ENCODE assay signal across 8 cellular contexts in the genomic region with DNA sequence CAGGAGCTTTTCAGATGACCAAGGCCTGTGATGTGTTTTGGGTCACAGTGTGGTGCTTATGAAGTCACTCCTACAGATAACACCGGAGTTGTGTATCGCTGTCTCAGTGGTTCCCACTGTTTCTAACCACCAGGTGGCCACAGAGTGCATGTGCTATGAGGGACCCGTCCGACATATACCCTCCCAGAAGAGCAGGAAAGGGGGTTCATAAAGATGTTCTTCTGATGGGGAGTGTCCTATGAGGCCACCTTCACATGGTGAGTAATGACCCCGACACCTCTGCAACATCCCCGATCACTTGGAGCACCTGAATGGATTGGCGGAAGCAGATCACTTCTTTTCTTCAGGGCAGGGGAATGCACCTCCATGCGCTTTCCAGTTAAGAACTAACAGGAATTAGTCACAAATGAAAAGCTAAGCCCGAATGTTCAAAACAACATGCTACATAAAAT.
DNase-seq lines count a peak whose midpoint lies in the region; ATAC-seq and TF ChIP-seq lines count a peak whose summit lies in the region.
"Not testable (repeated sequence)": the region's sequence is repeated elsewhere in the genome, so short reads cannot be mapped to it uniquely, and the experiment has no call there.

No MANE protein-coding gene starts in this region.

- not testable (repeated sequence) for H3K4me3 ChIP-seq in epithelial cell of esophagus (ENCODE audit: low read length); psoas muscle; uterus

- H3K36me3 ChIP-seq in psoas muscle (ENCODE audit: insufficient read depth in 1 of 2, low read depth in 1 of 2); uterus: not testable (repeated sequence)

- H3K9me3 ChIP-seq in psoas muscle, uterus: not testable (repeated sequence)

- H3K4me3 Mint-ChIP-seq in activated CD4-positive, alpha-beta T cell treated with anti-CD3 and anti-CD28 coated beads for 36 hours; activated naive CD8-positive, alpha-beta T cell treated with anti-CD3 and anti-CD28 coated beads, Interleukin-2, amount 50 U/mL, for 24 hours: not testable (repeated sequence)

- CTCF ChIA-PET in activated CD4-positive, alpha-beta T cell treated with anti-CD3 and anti-CD28 coated beads for 36 hours (lab: Charles Lee): not testable (repeated sequence)

- not testable (repeated sequence) for H3K9me3 Mint-ChIP-seq in activated CD4-positive, alpha-beta T cell treated with anti-CD3 and anti-CD28 coated beads for 36 hours (ENCODE audit: low read depth); activated naive CD8-positive, alpha-beta T cell treated with anti-CD3 and anti-CD28 coated beads, Interleukin-2, amount 50 U/mL, for 24 hours

- peak overlapping the region; percentile 81 for H3K27ac Mint-ChIP-seq in activated CD4-positive, alpha-beta T cell treated with anti-CD3 and anti-CD28 coated beads for 36 hours
- not testable (repeated sequence) for H3K27ac Mint-ChIP-seq in activated naive CD8-positive, alpha-beta T cell treated with anti-CD3 and anti-CD28 coated beads, Interleukin-2, amount 50 U/mL, for 24 hours

- POLR2A ChIA-PET in activated CD4-positive, alpha-beta T cell treated with anti-CD3 and anti-CD28 coated beads for 36 hours (lab: Charles Lee): not testable (repeated sequence)

- TF ChIP-seq POLR2A in uterus (IDR thresholded peaks at IDR 0.05): not testable (repeated sequence)

- not testable (repeated sequence) for H3K36me3 Mint-ChIP-seq in activated CD4-positive, alpha-beta T cell treated with anti-CD3 and anti-CD28 coated beads for 36 hours (ENCODE audit: low read depth); activated naive CD8-positive, alpha-beta T cell treated with anti-CD3 and anti-CD28 coated beads, Interleukin-2, amount 50 U/mL, for 24 hours (ENCODE audit: low read depth)

- TF ChIP-seq CTCF in GM10266 (IDR thresholded peaks at IDR 0.05; ENCODE audit: control insufficient read depth, insufficient read depth, low read depth, missing control alignments) (peak; percentile 2), LNCAP (IDR thresholded peaks at IDR 0.05) (peak; percentile 61), epithelial cell of esophagus (IDR thresholded peaks at IDR 0.05; ENCODE audit: insufficient read depth, low read depth, low read length, missing control alignments) (peak; percentile 41), psoas muscle (IDR thresholded peaks at IDR 0.05) (peak; percentile 41), uterus (IDR thresholded peaks at IDR 0.05) (peak in 3 of 4 experiments; percentile 18 to 19 (median 18))

- H3K27ac ChIP-seq in psoas muscle, uterus: not testable (repeated sequence)

- intact Hi-C loops in activated CD4-positive, alpha-beta T cell treated with anti-CD3 and anti-CD28 coated beads for 36 hours (cut with DNase I, micrococcal nuclease); psoas muscle (cut with DNase I); uterus (cut with DNase I; ENCODE audit: low total_unique reads): not testable (repeated sequence)

- WGBS in psoas muscle, 3 donors: 31 to 38% (median 36%) methylated on average over 7 to 9 of the region's 9 CpGs

- not testable (repeated sequence) for H3K4me1 ChIP-seq in psoas muscle, uterus

- ATAC-seq in activated CD4-positive, alpha-beta T cell treated with anti-CD3 and anti-CD28 coated beads for 36 hours: peak; percentile 80
- ATAC-seq in activated naive CD8-positive, alpha-beta T cell treated with anti-CD3 and anti-CD28 coated beads, Interleukin-2, amount 50 U/mL, for 24 hours: peak; percentile 92
- ATAC-seq in left lobe of liver: peak; percentile 83
- ATAC-seq in psoas muscle: peak in 3 of 4 donors; percentile 55 to 67 (median 63)

- not testable (repeated sequence) for DNase-seq in GM10266 (ENCODE audit: extremely low spot score); activated naive CD8-positive, alpha-beta T cell treated with anti-CD3 and anti-CD28 coated beads, Interleukin-2, amount 50 U/mL, for 24 hours; epithelial cell of esophagus (ENCODE audit: low read depth); left lobe of liver (ENCODE audit: low spot score); psoas muscle; uterus
- peak; percentile 38 for DNase-seq in activated CD4-positive, alpha-beta T cell treated with anti-CD3 and anti-CD28 coated beads for 36 hours

- H3K4me1 Mint-ChIP-seq in activated CD4-positive, alpha-beta T cell treated with anti-CD3 and anti-CD28 coated beads for 36 hours: peaks cover 25% of the 10 kb centered on the region
- peaks cover 22% of the 10 kb centered on the region for H3K4me1 Mint-ChIP-seq in activated naive CD8-positive, alpha-beta T cell treated with anti-CD3 and anti-CD28 coated beads, Interleukin-2, amount 50 U/mL, for 24 hours

- not testable (repeated sequence) for H3K27me3 ChIP-seq in psoas muscle (ENCODE audit: insufficient read depth in 3 of 3, low read length in 2 of 3); uterus

- not testable (repeated sequence) for H3K27me3 Mint-ChIP-seq in activated CD4-positive, alpha-beta T cell treated with anti-CD3 and anti-CD28 coated beads for 36 hours; activated naive CD8-positive, alpha-beta T cell treated with anti-CD3 and anti-CD28 coated beads, Interleukin-2, amount 50 U/mL, for 24 hours

Comparison
In these comparisons a context has a peak if more than half of its experiments do, and no peak if none do; other contexts are left out.
1. CTCF ChIP-seq: peak in every context shown above with its lines; median percentile 61 in LNCAP; 41 in epithelial cell of esophagus; 41 in psoas muscle; 18 in uterus; 2 in GM10266.